In genomic region chr17:82876602-82877391, GRCh38 we compare ENCODE assay signal across 8 cellular contexts. TPM values are rescaled to one million over a fixed set of nuclear protein-coding genes. Genes with fewer than 3 reads are reported as not detected.
DNase-seq lines count a peak whose midpoint lies in the region; ATAC-seq and TF ChIP-seq lines count a peak whose summit lies in the region.

No MANE protein-coding gene starts in this region.

- H3K27me3 Mint-ChIP-seq in stimulated activated naive CD8-positive, alpha-beta T cell treated with anti-CD3 and anti-CD28 coated beads, Interleukin-15, Interleukin-2, amounts not matched to agents 100 ng/mL and 50 ng/mL, for 24 hours = no peaks in the 10 kb centered on the region

- no peak overlapping the region for H3K4me3 Mint-ChIP-seq in stimulated activated naive CD8-positive, alpha-beta T cell treated with anti-CD3 and anti-CD28 coated beads, Interleukin-15, Interleukin-2, amounts not matched to agents 100 ng/mL and 50 ng/mL, for 24 hours

- no peaks in the 10 kb centered on the region for H3K27me3 ChIP-seq in kidney epithelial cell (ENCODE audit: control insufficient read depth, insufficient read depth, low read length)

- ATAC-seq in HG02885 (IDR thresholded peaks at IDR 0.05; ENCODE audit: poor library complexity, unreplicated experiment) = no peak
- no peak for ATAC-seq in HG03135 (IDR thresholded peaks at IDR 0.05; ENCODE audit: unreplicated experiment)

- H3K4me1 Mint-ChIP-seq in stimulated activated naive CD8-positive, alpha-beta T cell treated with anti-CD3 and anti-CD28 coated beads, Interleukin-15, Interleukin-2, amounts not matched to agents 100 ng/mL and 50 ng/mL, for 24 hours (ENCODE audit: low read depth) = peaks cover 76% of the 10 kb centered on the region

- no peak overlapping the region for H3K4me3 ChIP-seq in kidney epithelial cell (ENCODE audit: low read depth, low read length)

- peak; percentile 15 for DNase-seq in DMS114 treated with DMSO at 0.1 percent for 48 hours (lab: John Stamatoyannopoulos, UW; ENCODE audit: unreplicated experiment)
- DNase-seq in NCI-H2196 (lab: John Stamatoyannopoulos, UW; ENCODE audit: unreplicated experiment) = peak; percentile 73
- peak; percentile 87 to 93 for DNase-seq in cerebellar nuclear complex (lab: John Stamatoyannopoulos, UW)
- no peak for DNase-seq in kidney epithelial cell (ENCODE audit: low read depth)
- no peak for DNase-seq in retina

- TF ChIP-seq CTCF in kidney epithelial cell (IDR thresholded peaks at IDR 0.05; ENCODE audit: insufficient read depth, low read length, poor library complexity, severe bottlenecking) = peak; percentile 54

- peak overlapping the region; percentile 58 for H3K27ac Mint-ChIP-seq in stimulated activated naive CD8-positive, alpha-beta T cell treated with anti-CD3 and anti-CD28 coated beads, Interleukin-15, Interleukin-2, amounts not matched to agents 100 ng/mL and 50 ng/mL, for 24 hours

- H3K9me3 Mint-ChIP-seq in stimulated activated naive CD8-positive, alpha-beta T cell treated with anti-CD3 and anti-CD28 coated beads, Interleukin-15, Interleukin-2, amounts not matched to agents 100 ng/mL and 50 ng/mL, for 24 hours = no peaks in the 10 kb centered on the region

- H3K36me3 Mint-ChIP-seq in stimulated activated naive CD8-positive, alpha-beta T cell treated with anti-CD3 and anti-CD28 coated beads, Interleukin-15, Interleukin-2, amounts not matched to agents 100 ng/mL and 50 ng/mL, for 24 hours (ENCODE audit: low read depth) = peaks cover 15% of the 10 kb centered on the region

- peaks cover 1% of the 10 kb centered on the region for H3K36me3 ChIP-seq in kidney epithelial cell (ENCODE audit: control insufficient read depth, insufficient read depth, low read length)

RNA-seq across cellular contexts. Expression of gene ZNF750, which starts 37.0 kb away (rescaled TPM):
- 0.55 and 0.84 TPM in 2 replicates for total RNA-seq in kidney epithelial cell

Comparison
In these comparisons a context has a peak if more than half of its experiments do, and no peak if none do; other contexts are left out.
1. DNase-seq: peak in DMS114 treated with DMSO at 0.1 percent for 48 hours (single experiment), NCI-H2196 (single experiment) and cerebellar nuclear complex (2 of 2); none in kidney epithelial cell (single experiment) and retina (single experiment).